Comparison of ENCODE assay signal across 8 cellular contexts in genomic region chr3:46845860-46846623, GRCh38. TPM values are rescaled to one million over a fixed set of nuclear protein-coding genes. Genes with fewer than 3 reads are reported as not detected.
DNase-seq lines count a peak whose midpoint lies in the region; ATAC-seq and TF ChIP-seq lines count a peak whose summit lies in the region.

No MANE protein-coding gene starts in this region.

- peak; percentile 47 for TF ChIP-seq POLR2A in GM15510 (IDR thresholded peaks at IDR 0.05; ENCODE audit: borderline replicate concordance, extremely low read depth, insufficient read length)
- TF ChIP-seq POLR2A in esophagus muscularis mucosa (IDR thresholded peaks at IDR 0.05; ENCODE audit: low read depth) = no peak

- TF ChIP-seq EP300 in esophagus muscularis mucosa (IDR thresholded peaks at IDR 0.05) = no peak

- H3K27ac ChIP-seq in esophagus muscularis mucosa (replicated peaks in 1 of 4) = peak overlapping the region; percentile 80 to 88 (median 82)

- no peaks in the 10 kb centered on the region for H3K27me3 ChIP-seq in esophagus muscularis mucosa

- ATAC-seq in HG02884 (IDR thresholded peaks at IDR 0.05; ENCODE audit: unreplicated experiment) = peak; percentile 56

- H3K4me3 ChIP-seq in esophagus muscularis mucosa = peak overlapping the region; percentile 59 to 69 (median 67)

- peaks cover 23 to 40% (median 27%) of the 10 kb centered on the region in 4 donors for H3K4me1 ChIP-seq in esophagus muscularis mucosa

- intact Hi-C loops in esophagus muscularis mucosa (cut with DNase I) = no loop called here

- H3K36me3 ChIP-seq in esophagus muscularis mucosa = peaks cover 0 to 5% (median 0%) of the 10 kb centered on the region in 4 donors

- peak; percentile 56 to 60 (median 59) for TF ChIP-seq CTCF in esophagus muscularis mucosa (IDR thresholded peaks at IDR 0.05)

- 13% methylated on average over 7 of the region's 53 CpGs for WGBS in esophagus muscularis mucosa

- DNase-seq in NOMO-1 treated with DMSO at 0.1 percent for 48 hours (lab: John Stamatoyannopoulos, UW; ENCODE audit: unreplicated experiment) = peak; percentile 70
- peak; percentile 82 for DNase-seq in activated T-cell treated with anti-CD3 and anti-CD28 coated beads, Interleukin-2, amount 50 U/mL, for 1 hour
- DNase-seq in esophagus muscularis mucosa (ENCODE audit: extremely low spot score) = no peak
- DNase-seq in myocyte (ENCODE audit: low read depth) = peak; percentile 69
- peak; percentile 32 to 60 for DNase-seq in stimulated activated CD8-positive, alpha-beta memory T cell treated with anti-CD3 and anti-CD28 coated beads, Interleukin-7, amount 100 ng/mL, for 48 hours (ENCODE audit: extremely low read depth in 1 of 2, low read depth in 1 of 2)
- DNase-seq in NAMALWA (ENCODE audit: low spot score) = no peak

- peaks cover 0 to 14% (median 9%) of the 10 kb centered on the region in 4 donors for H3K9me3 ChIP-seq in esophagus muscularis mucosa

RNA-seq across cellular contexts. Expression of gene MYL3, which starts 17.2 kb away (rescaled TPM):
- total RNA-seq in esophagus muscularis mucosa = 10 to 100 TPM in 1 of 4 donors, 1 to 10 TPM in 2, under 1 TPM in 1; 0.83 to 13.0 (median 7.7) TPM
- 4.5 and 7.8 TPM in 2 replicates for total RNA-seq in myocyte
- polyA plus RNA-seq in myocyte (2012) = 10.2 TPM

RNA-seq across cellular contexts. Expression of gene PTH1R, which starts 31.5 kb away (rescaled TPM):
- total RNA-seq in esophagus muscularis mucosa (10 to 100 TPM in 2 of 4 donors, 1 to 10 TPM in 2; 2.1 to 26.8 (median 14.5) TPM), myocyte (5.6 and 5.7 TPM in 2 replicates)
- 3.6 TPM for polyA plus RNA-seq in myocyte (2012)

Comparison
In these comparisons a context has a peak if more than half of its experiments do, and no peak if none do; other contexts are left out.
1. DNase-seq: peak in NOMO-1 treated with DMSO at 0.1 percent for 48 hours (single experiment), activated T-cell treated with anti-CD3 and anti-CD28 coated beads, Interleukin-2, amount 50 U/mL, for 1 hour (single experiment), myocyte (single experiment) and stimulated activated CD8-positive, alpha-beta memory T cell treated with anti-CD3 and anti-CD28 coated beads, Interleukin-7, amount 100 ng/mL, for 48 hours (2 of 2); none in esophagus muscularis mucosa (single experiment) and NAMALWA (single experiment).